In genomic region chr17:13993106-13993505, GRCh38 we compare ENCODE assay signal across 33 cellular contexts.
"Had no signal": no experiment of that assay in that cellular context is flagged by ENCODE, and none has a peak within 500 bp of the region (broad histone marks: within the 10 kb centered on the region; RNA-seq: fewer than 3 reads in every experiment).

No MANE protein-coding gene starts in this region.

- DNase-seq: Karpas-422, KG1, MG63, MM.1S, MV-4-11, NCI-H1048, NCI-H1092 treated with DMSO at 0.1 percent for 48 hours, NCI-H1105, NCI-H1105 treated with DMSO at 0.1 percent for 48 hours, NCI-H1417, NCI-H1417 treated with DMSO at 0.1 percent for 48 hours, NCI-H1436, NCI-H1436 treated with DMSO at 0.1 percent for 48 hours, NCI-H146, NCI-H1694, NCI-H1694 treated with DMSO at 0.1 percent for 48 hours, NCI-H187, NCI-H187 treated with DMSO at 0.1 percent for 48 hours, NCI-H1930, NCI-H2029, NCI-H2029 treated with DMSO at 0.1 percent for 48 hours, NCI-H2081, NCI-H2081 treated with DMSO at 0.1 percent for 48 hours, NCI-H2107, NCI-H2171, NCI-H2171 treated with DMSO at 0.1 percent for 48 hours, NCI-H2227 treated with DMSO at 0.1 percent for 48 hours, NCI-H226, NCI-H345, NCI-H446, NCI-H446 treated with DMSO at 0.1 percent for 48 hours, NCI-H510A, NCI-H510A treated with DMSO at 0.1 percent for 48 hours had no signal
